In the genomic region with DNA sequence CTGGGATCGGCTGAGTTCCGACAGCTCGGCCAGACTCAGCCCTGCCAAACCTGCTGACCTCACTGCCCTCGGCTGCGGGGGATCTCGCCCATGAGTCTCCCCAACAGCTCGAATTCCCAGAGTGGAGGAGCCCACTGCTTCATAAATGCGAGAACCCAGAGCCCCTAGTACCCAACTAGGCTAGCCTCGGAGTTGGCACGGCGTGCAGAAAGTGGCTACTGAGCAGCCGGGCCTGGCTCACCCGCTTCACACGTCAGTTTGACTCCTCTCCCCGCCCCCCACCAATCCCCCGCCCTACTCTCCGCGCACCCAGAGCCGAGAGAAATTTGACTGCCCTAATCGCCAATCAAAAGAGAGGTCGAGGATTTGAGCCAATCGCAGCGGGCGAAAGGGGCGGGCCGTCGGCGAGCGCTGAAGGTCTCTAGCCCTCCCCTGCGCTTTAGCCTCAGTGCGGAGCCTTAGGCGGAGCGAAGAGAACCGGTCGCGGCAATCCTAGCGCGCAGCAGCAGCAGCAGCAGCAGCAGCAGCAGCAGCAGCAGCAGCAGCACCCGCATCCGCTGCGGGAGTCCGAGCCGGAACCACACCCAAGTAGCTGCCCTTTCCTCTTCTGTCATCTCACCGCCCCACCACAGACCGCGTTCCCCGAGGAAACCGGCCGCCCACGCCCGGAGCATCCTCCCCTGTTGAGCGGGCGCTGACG, we compare ENCODE assay signal across 8 cellular contexts. TPM values are rescaled to one million over a fixed set of nuclear protein-coding genes. Genes with fewer than 3 reads are reported as not detected.
DNase-seq lines count a peak whose midpoint lies in the region; ATAC-seq and TF ChIP-seq lines count a peak whose summit lies in the region.

Gene GLS, plus strand, starts transcription at position 448 of the 700 bp plus-strand sequence. CDS start 264 bp downstream, outside the sequence.

- no peak for TF ChIP-seq RAD21 in Ishikawa (IDR thresholded peaks at IDR 0.05; ENCODE audit: low read depth)

- peak within 1 kb of the TSS; percentile 91 for H2AFZ ChIP-seq in PC-3 (ENCODE audit: low read length)

- peaks cover 49% of the 10 kb centered on the region for H3K79me2 ChIP-seq in PC-3 (ENCODE audit: low read length)

- TSS peak; percentile 75 for BruUV-seq in PC-3 (replicated peaks; lab: Mats Ljungman, UMichigan)

- no peaks in the 10 kb centered on the region for H3F3A ChIP-seq in PC-3 (ENCODE audit: low read length, unreplicated experiment)

- peak; percentile 92 for DNase-seq in DMS114 treated with DMSO at 0.1 percent for 48 hours (lab: John Stamatoyannopoulos, UW; ENCODE audit: unreplicated experiment)
- peak; percentile 98 for DNase-seq in PC-3
- peak; percentile 93 for DNase-seq in activated T-cell treated with anti-CD3 and anti-CD28 coated beads for 48 hours (ENCODE audit: low read depth)
- peak; percentile 80 for DNase-seq in epithelial cell of prostate (ENCODE audit: low read depth, low spot score)
- DNase-seq in mucosa of gallbladder (ENCODE audit: low spot score), result peak; percentile 98
- DNase-seq in stimulated activated CD8-positive, alpha-beta memory T cell treated with anti-CD3 and anti-CD28 coated beads, Interleukin-4, amount 100 ng/mL, for 4 hours (ENCODE audit: low read depth in 2 of 2, low spot score in 1 of 2), result peak; percentile 89 to 94

- no peak for TF ChIP-seq EP300 in Ishikawa (IDR thresholded peaks at IDR 0.05; ENCODE audit: borderline replicate concordance)

- ATAC-seq in GM21576 (IDR thresholded peaks at IDR 0.05; ENCODE audit: unreplicated experiment), result peak; percentile 71
- peak; percentile 84 for ATAC-seq in PC-3

- peak within 1 kb of the TSS; percentile 63 for H3K27ac ChIP-seq in PC-3 (ENCODE audit: low read length)
- H3K27ac ChIP-seq in epithelial cell of prostate, result peak within 1 kb of the TSS; percentile 96

- H3K27me3 ChIP-seq in PC-3 (ENCODE audit: low read length), result no peaks in the 10 kb centered on the region

- H3K36me3 ChIP-seq in PC-3 (ENCODE audit: low read depth, low read length), result peaks cover 8% of the 10 kb centered on the region; the same call in 1 of the 2 replicates

- POLR2A ChIA-PET in PC-3 (lab: Charles Lee; ENCODE audit: unreplicated experiment), result interaction anchor here (0.6 kb wide), 2 partner anchors 32 to 86 kb away, joined by 6 to 11 read pairs; no protein-coding TSS in a partner anchor

- H3K9ac ChIP-seq in PC-3 (ENCODE audit: low read length), result peak within 1 kb of the TSS; percentile 86

- no peak for TF ChIP-seq CTCF in PC-3 (conservative IDR thresholded peaks at IDR 0.05; ENCODE audit: low read depth, low read length)

- H4K20me1 ChIP-seq in PC-3 (ENCODE audit: low read length), result peaks cover 33% of the 10 kb centered on the region

- H3K4me3 ChIP-seq in PC-3 (ENCODE audit: low read length), result peak within 1 kb of the TSS; percentile 80

- CTCF ChIA-PET in PC-3 (lab: Charles Lee), result no interaction called here

- no peaks in the 10 kb centered on the region for H3K9me2 ChIP-seq in PC-3 (replicated peaks; ENCODE audit: low read length)

- H3K9me3 ChIP-seq in PC-3 (ENCODE audit: low read length), result no peaks in the 10 kb centered on the region

- intact Hi-C loops in PC-3 (cut with micrococcal nuclease), result loop anchor here (1.0 to 5.0 kb wide), 3 partner anchors 36 to 132 kb away; partner anchors contain the start of gene STAT1

- H3K4me2 ChIP-seq in PC-3 (ENCODE audit: low read length), result peak within 1 kb of the TSS; percentile 88

- H3K4me1 ChIP-seq in PC-3 (ENCODE audit: insufficient read depth, low read length), result peaks cover 20% of the 10 kb centered on the region

TF ChIP-seq in Ishikawa, 13 proteins besides CTCF, POLR2A, EP300 and RAD21:
- TF ChIP-seq TEAD4 (IDR thresholded peaks at IDR 0.05) (no peak; the same call in 1 of the 2 replicates), NFIC (IDR thresholded peaks at IDR 0.05) (peak; percentile 24; the same call in 1 of the 2 replicates), MAX (IDR thresholded peaks at IDR 0.05) (peak; percentile 38; the same call in 1 of the 2 replicates), TAF1 (IDR thresholded peaks at IDR 0.05; ENCODE audit: low read depth) (peak; percentile 90), YY1 (IDR thresholded peaks at IDR 0.05; ENCODE audit: low read depth) (no peak), FOXM1 (IDR thresholded peaks at IDR 0.05; ENCODE audit: borderline replicate concordance, low read depth) (no peak), ZBTB7A (IDR thresholded peaks at IDR 0.05; ENCODE audit: low read depth) (no peak), TCF12 (IDR thresholded peaks at IDR 0.05; ENCODE audit: low read depth) (no peak), CREB1 (IDR thresholded peaks at IDR 0.05; ENCODE audit: low read depth) (no peak; the same call in 1 of the 2 replicates), CEBPB (IDR thresholded peaks at IDR 0.05) (no peak), EGR1 (IDR thresholded peaks at IDR 0.05) (peak; percentile 67), REST (IDR thresholded peaks at IDR 0.05; ENCODE audit: low read depth) (no peak)
- TF ChIP-seq, protein P1, sequence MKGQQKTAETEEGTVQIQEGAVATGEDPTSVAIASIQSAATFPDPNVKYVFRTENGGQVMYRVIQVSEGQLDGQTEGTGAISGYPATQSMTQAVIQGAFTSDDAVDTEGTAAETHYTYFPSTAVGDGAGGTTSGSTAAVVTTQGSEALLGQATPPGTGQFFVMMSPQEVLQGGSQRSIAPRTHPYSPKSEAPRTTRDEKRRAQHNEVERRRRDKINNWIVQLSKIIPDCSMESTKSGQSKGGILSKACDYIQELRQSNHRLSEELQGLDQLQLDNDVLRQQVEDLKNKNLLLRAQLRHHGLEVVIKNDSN (IDR thresholded peaks at IDR 0.05), result no peak

RNA-seq across cellular contexts. Expression of gene GLS, which starts in this region (rescaled TPM):
- total RNA-seq in PC-3 (2014; rRNA removed) (67.4 and 71.9 TPM in 2 replicates), mucosa of gallbladder (188 TPM)

Comparison
In these comparisons a context has a peak if more than half of its experiments do, and no peak if none do; other contexts are left out.
1. Peak in every context shown above with its lines: DNase-seq, ATAC-seq, H3K4me3 ChIP-seq and H3K27ac ChIP-seq.